In the genomic region with DNA sequence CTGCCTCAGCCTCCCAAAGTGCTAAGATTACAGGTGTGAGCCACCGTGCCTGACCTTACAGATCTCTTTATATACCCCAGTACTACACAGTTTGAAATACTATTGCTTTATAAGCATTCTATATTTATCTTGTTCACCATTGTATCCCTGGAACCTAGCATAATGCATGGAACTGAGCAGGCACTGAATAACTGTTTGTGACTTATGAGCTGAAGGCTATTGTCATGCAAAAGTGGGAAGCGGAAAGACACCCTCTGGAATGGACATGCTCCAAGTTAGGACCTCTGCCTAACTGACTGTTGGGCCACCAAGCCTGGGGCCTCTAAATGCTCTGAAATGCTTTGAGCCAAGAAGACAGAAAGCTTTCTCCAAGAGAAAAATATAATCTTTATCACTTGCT, we compare ENCODE assay signal across 37 cellular contexts. TPM values are rescaled to one million over a fixed set of nuclear protein-coding genes. Genes with fewer than 3 reads are reported as not detected.
DNase-seq lines count a peak whose midpoint lies in the region; ATAC-seq, FAIRE-seq and TF ChIP-seq lines count a peak whose summit lies in the region.
"Had no signal": no experiment of that assay in that cellular context is flagged by ENCODE, and none has a peak within 500 bp of the region (broad histone marks: within the 10 kb centered on the region; RNA-seq: fewer than 3 reads in every experiment).

No MANE protein-coding gene starts in this region.

- POLR2A ChIA-PET in HepG2 (lab: Yijun Ruan, JAX) = interaction anchor here (1.9 kb wide), 1 partner anchor 8 kb away, joined by 7 read pairs; a partner anchor contains a TSS
- POLR2A ChIA-PET in activated CD8-positive, alpha-beta T cell treated with anti-CD3 and anti-CD28 coated beads, Interleukin-2, amount 10 ng/mL, durations not matched to agents 7 days and 5 days (lab: Charles Lee) = interaction anchor here (1.2 to 2.4 kb wide), 3 partner anchors 8 to 14 kb away, joined by 3 to 9 read pairs (median 7); a partner anchor contains a TSS

- H3K27me3 Mint-ChIP-seq in memory B cell = no peaks in the 10 kb centered on the region
- no peaks in the 10 kb centered on the region for H3K27me3 Mint-ChIP-seq in activated CD8-positive, alpha-beta T cell treated with anti-CD3 and anti-CD28 coated beads, Interleukin-2, amount 10 ng/mL, durations not matched to agents 7 days and 5 days (ENCODE audit: low read depth)
- H3K27me3 Mint-ChIP-seq: B cell; CD4-positive, alpha-beta memory T cell; CD4-positive, alpha-beta T cell; CD4-positive, CD25-positive, alpha-beta regulatory T cell; CD8-positive, alpha-beta memory T cell had no signal

- H3K36me3 ChIP-seq in HepG2 (replicated peaks in 1 of 2; ENCODE audit: control insufficient read depth in 1 of 2, insufficient read depth in 2 of 2, low read length in 2 of 2) (peaks cover 13 to 55% of the 10 kb centered on the region in 2 experiments), right lobe of liver (peaks cover 2 to 45% (median 23%) of the 10 kb centered on the region in 4 donors), HAP-1 (replicated peaks) (peaks cover 42% of the 10 kb centered on the region), mammary epithelial cell (ENCODE audit: insufficient read depth, low read length) (peaks cover 15% of the 10 kb centered on the region)

- no peak overlapping the region for H3K4me3 Mint-ChIP-seq in memory B cell
- no peak overlapping the region for H3K4me3 Mint-ChIP-seq in activated CD8-positive, alpha-beta T cell treated with anti-CD3 and anti-CD28 coated beads, Interleukin-2, amount 10 ng/mL, durations not matched to agents 7 days and 5 days
- H3K4me3 Mint-ChIP-seq: B cell; CD14-positive monocyte; CD4-positive, alpha-beta memory T cell; CD4-positive, alpha-beta T cell; CD4-positive, CD25-positive, alpha-beta regulatory T cell; CD8-positive, alpha-beta memory T cell; CD8-positive, alpha-beta T cell had no signal

- dilution Hi-C loops in mammary epithelial cell (cut with HindIII; ENCODE audit: low sequenced_read_pairs) = loop anchor here (5.0 kb wide), 2 partner anchors 33 to 47 kb away; a partner anchor contains a TSS

- intact Hi-C loops in HepG2 (cut with micrococcal nuclease; ENCODE audit: unreplicated experiment) (no loop called here), right lobe of liver (cut with DNase I) (no loop called here), mammary epithelial cell (cut with micrococcal nuclease) (no loop called here)

- CTCF ChIA-PET in HepG2 (lab: Yijun Ruan, JAX; ENCODE audit: low intra/inter-chr PET ratio, low total read pairs) (no interaction called here), mammary epithelial cell (lab: Charles Lee; ENCODE audit: low non-redundant PET) (no interaction called here)
- CTCF ChIA-PET in activated CD8-positive, alpha-beta T cell treated with anti-CD3 and anti-CD28 coated beads, Interleukin-2, amount 10 ng/mL, durations not matched to agents 7 days and 5 days (lab: Charles Lee) = interaction anchor here (1.1 to 1.9 kb wide), 2 partner anchors 52 to 72 kb away, joined by 3 to 4 read pairs; no protein-coding TSS in a partner anchor

- TF ChIP-seq EP300 in HepG2 (IDR thresholded peaks at IDR 0.05; ENCODE audit: low read depth in 2 of 2, low read length in 2 of 2) = no peak
- TF ChIP-seq EP300 in HepG2 (CRISPR knock-in tag; IDR thresholded peaks at IDR 0.05; ENCODE audit: borderline replicate concordance) = no peak

- H3K4me3 ChIP-seq in HepG2 (replicated peaks in 1 of 3; ENCODE audit: insufficient read depth in 1 of 3, low read depth in 2 of 3, low read length in 3 of 3) (no peak overlapping the region), right lobe of liver (no peak overlapping the region), HAP-1 (no peak overlapping the region), mammary epithelial cell (replicated peaks in 1 of 3; ENCODE audit: insufficient read depth in 1 of 3, low read depth in 2 of 3, low read length in 3 of 3) (no peak overlapping the region)
- H3K4me3 ChIP-seq: A549; BLaER1; BLaER1 treated with 17β-estradiol and CSF1 and Interleukin-3, amounts not matched to agents 10 nM and 100 nM had no signal

- H3K9ac ChIP-seq in HepG2 (ENCODE audit: insufficient read depth, low read depth, low read length) (no peak overlapping the region), mammary epithelial cell (ENCODE audit: insufficient read depth, low read length) (no peak overlapping the region)
- H3K9ac ChIP-seq: BLaER1; BLaER1 treated with 17β-estradiol and CSF1 and Interleukin-3, amounts not matched to agents 10 nM and 100 nM had no signal

- H3K27ac Mint-ChIP-seq in memory B cell = peak overlapping the region; percentile 8
- H3K27ac Mint-ChIP-seq in activated CD8-positive, alpha-beta T cell treated with anti-CD3 and anti-CD28 coated beads, Interleukin-2, amount 10 ng/mL, durations not matched to agents 7 days and 5 days = no peak overlapping the region
- H3K27ac Mint-ChIP-seq: B cell; CD4-positive, alpha-beta T cell; CD8-positive, alpha-beta memory T cell; CD8-positive, alpha-beta T cell had no signal

- no peaks in the 10 kb centered on the region for H3K9me3 Mint-ChIP-seq in memory B cell
- no peaks in the 10 kb centered on the region for H3K9me3 Mint-ChIP-seq in activated CD8-positive, alpha-beta T cell treated with anti-CD3 and anti-CD28 coated beads, Interleukin-2, amount 10 ng/mL, durations not matched to agents 7 days and 5 days (ENCODE audit: insufficient read depth)
- H3K9me3 Mint-ChIP-seq: CD14-positive monocyte; CD4-positive, alpha-beta memory T cell; CD4-positive, alpha-beta T cell; CD4-positive, CD25-positive, alpha-beta regulatory T cell; CD8-positive, alpha-beta memory T cell; CD8-positive, alpha-beta T cell had no signal

- no peak for TF ChIP-seq RAD21 in HepG2 (CRISPR knock-in tag; IDR thresholded peaks at IDR 0.05)

- no peak overlapping the region for H3K4me2 ChIP-seq in HepG2 (ENCODE audit: low read depth, low read length)
- H3K4me2 ChIP-seq in mammary epithelial cell (ENCODE audit: insufficient read depth, low read depth, low read length) = no peak overlapping the region
- H3K4me2 ChIP-seq: A549; BLaER1; BLaER1 treated with 17β-estradiol and CSF1 and Interleukin-3, amounts not matched to agents 10 nM and 100 nM had no signal

- peaks cover 4% of the 10 kb centered on the region for H3K4me1 Mint-ChIP-seq in memory B cell
- peaks cover under 1% of the 10 kb centered on the region for H3K4me1 Mint-ChIP-seq in activated CD8-positive, alpha-beta T cell treated with anti-CD3 and anti-CD28 coated beads, Interleukin-2, amount 10 ng/mL, durations not matched to agents 7 days and 5 days (ENCODE audit: low read depth)

- no TSS peak for BruUV-seq in HepG2 (replicated peaks; lab: Mats Ljungman, UMichigan)
- no TSS peak for BruUV-seq in mammary epithelial cell (replicated peaks; lab: Mats Ljungman, UMichigan)

- H4K20me1 ChIP-seq in HepG2 (ENCODE audit: insufficient read depth, low read length) (no peaks in the 10 kb centered on the region), mammary epithelial cell (ENCODE audit: insufficient read depth, low read length) (no peaks in the 10 kb centered on the region)

- no peaks in the 10 kb centered on the region for H3K27me3 ChIP-seq in HepG2 (ENCODE audit: control insufficient read depth in 1 of 2, insufficient read depth in 2 of 2, low read length in 2 of 2)
- H3K27me3 ChIP-seq in right lobe of liver = no peaks in the 10 kb centered on the region
- no peaks in the 10 kb centered on the region for H3K27me3 ChIP-seq in HAP-1 (ENCODE audit: low read depth)
- no peaks in the 10 kb centered on the region for H3K27me3 ChIP-seq in mammary epithelial cell (ENCODE audit: insufficient read depth, low read length)
- H3K27me3 ChIP-seq: BE2C; BLaER1; BLaER1 treated with 17β-estradiol and CSF1 and Interleukin-3, amounts not matched to agents 10 nM and 100 nM had no signal

- FAIRE-seq in HepG2 (lab: Jason Lieb, UNC) = no peak
- FAIRE-seq: A204.1, A549, D721Med had no signal

- H2AFZ ChIP-seq in HepG2 (ENCODE audit: low read length) (no peak overlapping the region), mammary epithelial cell (ENCODE audit: low read depth, low read length) (no peak overlapping the region)

- TF ChIP-seq POLR2A in HepG2 (IDR thresholded peaks at IDR 0.05; ENCODE audit: insufficient read depth in 1 of 2, low read depth in 2 of 2, low read length in 2 of 2) (no peak), right lobe of liver (IDR thresholded peaks at IDR 0.05) (no peak)

- in situ Hi-C loops in HepG2 (cut with HindIII; ENCODE audit: extremely low pct_ligation_motif_present, low pct_unique_long_range_greater_than_20kb) (no loop called here), HAP-1 (cut with MboI; ENCODE audit: low sequenced_read_pairs) (no loop called here), mammary epithelial cell (cut with MboI; ENCODE audit: low sequenced_read_pairs in 2 of 2) (no loop called here)

- H3K9me3 ChIP-seq in HepG2 (ENCODE audit: low read length) (no peaks in the 10 kb centered on the region), right lobe of liver (no peaks in the 10 kb centered on the region), HAP-1 (no peaks in the 10 kb centered on the region), mammary epithelial cell (replicated peaks; ENCODE audit: insufficient read depth, low read length) (no peaks in the 10 kb centered on the region)
- H3K9me3 ChIP-seq: A549; BE2C; BLaER1; BLaER1 treated with 17β-estradiol and CSF1 and Interleukin-3, amounts not matched to agents 10 nM and 100 nM; Caco-2 had no signal

- WGBS in HepG2 (ENCODE audit: low lambda C conversion rate) = 100% methylated on average over 2 of the region's 2 CpGs
- 100% methylated on average over 1 of the region's 2 CpGs for WGBS in right lobe of liver (ENCODE audit: insufficient coverage, low coverage, low lambda C conversion rate, missing lambda C conversion rate)
- 70% methylated on average over 2 of the region's 2 CpGs for WGBS in mammary epithelial cell (ENCODE audit: low coverage, missing lambda C conversion rate)

- H3K4me1 ChIP-seq in HepG2 (ENCODE audit: insufficient read depth, low read length) = peaks cover 17% of the 10 kb centered on the region
- H3K4me1 ChIP-seq in right lobe of liver = no peaks in the 10 kb centered on the region
- peaks cover 22% of the 10 kb centered on the region for H3K4me1 ChIP-seq in HAP-1
- H3K4me1 ChIP-seq in mammary epithelial cell (ENCODE audit: insufficient read depth, low read length) = peaks cover under 1% of the 10 kb centered on the region
- H3K4me1 ChIP-seq: A549, BE2C had no signal

- H3K79me2 ChIP-seq in HepG2 (ENCODE audit: insufficient read depth, low read length) (peaks cover 26% of the 10 kb centered on the region), mammary epithelial cell (ENCODE audit: insufficient read depth, low read length) (peaks cover 32% of the 10 kb centered on the region)

- ATAC-seq in HepG2 (no peak), right lobe of liver (no peak), memory B cell (ENCODE audit: low read depth) (no peak)
- no peak for ATAC-seq in activated CD8-positive, alpha-beta T cell treated with anti-CD3 and anti-CD28 coated beads, Interleukin-2, amount 10 ng/mL, durations not matched to agents 7 days and 5 days
- ATAC-seq: A549; CD8-positive, alpha-beta T cell had no signal

- peaks cover 16% of the 10 kb centered on the region for H3K36me3 Mint-ChIP-seq in memory B cell
- H3K36me3 Mint-ChIP-seq in activated CD8-positive, alpha-beta T cell treated with anti-CD3 and anti-CD28 coated beads, Interleukin-2, amount 10 ng/mL, durations not matched to agents 7 days and 5 days (ENCODE audit: low read depth) = peaks cover 31% of the 10 kb centered on the region

- DNase-seq in HepG2 (ENCODE audit: low spot score) (no peak), right lobe of liver (no peak), HAP-1 (ENCODE audit: low spot score in 2 of 2) (peak; percentile 74 to 92), memory B cell (ENCODE audit: low spot score in 2 of 2) (no peak), mesenteric fat pad (ENCODE audit: low spot score) (peak; percentile 4), medulla oblongata (ENCODE audit: extremely low spot score) (no peak), mammary epithelial cell (no peak)
- no peak for DNase-seq in activated CD8-positive, alpha-beta T cell treated with anti-CD3 and anti-CD28 coated beads, Interleukin-2, amount 10 ng/mL, durations not matched to agents 7 days and 5 days
- DNase-seq: 8988T; ACHN; AML-193; BE2C; C1 segment of cervical spinal cord; Caco-2; Calu3; CD4-positive, alpha-beta memory T cell; CD4-positive, alpha-beta T cell; CD4-positive, CD25-positive, alpha-beta regulatory T cell; CD8-positive, alpha-beta memory T cell; CD8-positive, alpha-beta T cell; COR-L47; DMS 273 treated with DMSO at 0.1 percent for 48 hours; DMS153; DMS53; DMS79; DMS79 treated with DMSO at 0.1 percent for 48 hours; DND-41; EL had no signal

- no peak for TF ChIP-seq CTCF in HepG2 (CRISPR knock-in tag; IDR thresholded peaks at IDR 0.05)
- TF ChIP-seq CTCF in right lobe of liver (IDR thresholded peaks at IDR 0.05) = no peak
- TF ChIP-seq CTCF in mammary epithelial cell (conservative IDR thresholded peaks at IDR 0.05 in 1 of 2, IDR thresholded peaks at IDR 0.05 in 1 of 2; ENCODE audit: extremely low read depth in 1 of 2, insufficient read depth in 1 of 2, low read depth in 1 of 2, low read length in 2 of 2) = no peak

- H3K27ac ChIP-seq in HepG2 (ENCODE audit: extremely low read length, insufficient read depth, low read length) (no peak overlapping the region), right lobe of liver (no peak overlapping the region), mammary epithelial cell (ENCODE audit: insufficient read depth, low read depth, low read length) (no peak overlapping the region)
- H3K27ac ChIP-seq: 22Rv1; A549; BLaER1; BLaER1 treated with 17β-estradiol and CSF1 and Interleukin-3, amounts not matched to agents 10 nM and 100 nM; C4-2B had no signal

RNA-seq across cellular contexts. Expression of a gene that starts 8.1 kb away (rescaled TPM):
- total RNA-seq in HepG2 (2016; rRNA removed; fragmentation: Illumina TruSeq; extraction: Trizol) (51.9 and 53.6 TPM in 2 replicates), right lobe of liver (10 to 100 TPM; 24.4 to 37.0 (median 29.0) TPM), mesenteric fat pad (70.0 TPM), mammary epithelial cell (100 to 1,000 TPM in 1 of 2 donors, 10 to 100 TPM in 1; 76.7 to 103 TPM)
- total RNA-seq in HepG2 (2016; cell fraction: cytosol; rRNA removed; fragmentation: Illumina TruSeq; extraction: Trizol; ENCODE audit: low read depth) = 8.7 and 10.1 TPM in 2 replicates
- 44.9 and 54.0 TPM in 2 replicates for total RNA-seq in HepG2 (2016; cell fraction: insoluble cytoplasmic fraction; rRNA removed; fragmentation: Illumina TruSeq; extraction: Trizol)
- 22.7 and 23.9 TPM in 2 replicates for total RNA-seq in HepG2 (2016; cell fraction: membrane; rRNA removed; fragmentation: Illumina TruSeq; extraction: Trizol)
- total RNA-seq in HepG2 (2016; cell fraction: nucleus; rRNA removed; fragmentation: Illumina TruSeq; extraction: Trizol) = 37.9 and 43.3 TPM in 2 replicates
- polyA plus RNA-seq in HepG2 (2011; rRNA removed) (48.1 and 64.1 TPM in 2 replicates), mammary epithelial cell (54.8 TPM)
- 44.5 and 50.8 TPM in 2 replicates for polyA plus RNA-seq in HepG2 (2011; cell fraction: cytosol; rRNA removed)
- polyA plus RNA-seq in HepG2 (2011; cell fraction: nucleus; rRNA removed) = 63.0 and 69.0 TPM in 2 replicates
- polyA plus RNA-seq in HepG2 (2012) = 28.1 and 28.9 TPM in 2 replicates
- polyA plus RNA-seq in HepG2 (2016; cell fraction: cytosol; fragmentation: Illumina TruSeq; extraction: Trizol; ENCODE audit: low read depth) = 5.9 and 6.3 TPM in 2 replicates
- polyA plus RNA-seq in HepG2 (2016; cell fraction: insoluble cytoplasmic fraction; fragmentation: Illumina TruSeq; extraction: Trizol; ENCODE audit: low read depth) = 40.8 and 53.0 TPM in 2 replicates
- polyA plus RNA-seq in HepG2 (2016; cell fraction: membrane; fragmentation: Illumina TruSeq; extraction: Trizol; ENCODE audit: low read depth) = 13.1 and 15.2 TPM in 2 replicates
- polyA plus RNA-seq in HepG2 (2016; cell fraction: nucleus; fragmentation: Illumina TruSeq; extraction: Trizol; ENCODE audit: insufficient read depth, low read depth) = 60.2 and 64.7 TPM in 2 replicates
- polyA minus RNA-seq in HepG2 (2011; rRNA and poly(A)+ RNA removed; ENCODE audit: low replicate concordance) = 54.6 and 133 TPM in 2 replicates
- 44.0 and 45.3 TPM in 2 replicates for polyA minus RNA-seq in HepG2 (2011; cell fraction: cytosol; rRNA and poly(A)+ RNA removed)
- 36.3 and 42.6 TPM in 2 replicates for polyA minus RNA-seq in HepG2 (2011; cell fraction: nucleus; rRNA and poly(A)+ RNA removed)
- 10 to 100 TPM; 32.6 to 33.9 TPM for total RNA-seq in activated CD8-positive, alpha-beta T cell treated with anti-CD3 and anti-CD28 coated beads, Interleukin-2, amount 10 ng/mL, durations not matched to agents 7 days and 5 days
- polyA minus RNA-seq in mammary epithelial cell = 56.1 TPM

RNA-seq across cellular contexts. Expression of a gene that starts 8.2 kb away (rescaled TPM):
- total RNA-seq in HepG2 (2016; rRNA removed; fragmentation: Illumina TruSeq; extraction: Trizol) (556 and 776 TPM in 2 replicates), right lobe of liver (100 to 1,000 TPM in 2 of 6 experiments, 10 to 100 TPM in 4; 71.6 to 244 (median 90.4) TPM), mesenteric fat pad (255 TPM), mammary epithelial cell (100 to 1,000 TPM; 233 to 275 TPM)
- 326 and 342 TPM in 2 replicates for total RNA-seq in HepG2 (2016; cell fraction: cytosol; rRNA removed; fragmentation: Illumina TruSeq; extraction: Trizol; ENCODE audit: low read depth)
- total RNA-seq in HepG2 (2016; cell fraction: insoluble cytoplasmic fraction; rRNA removed; fragmentation: Illumina TruSeq; extraction: Trizol) = 557 and 814 TPM in 2 replicates
- total RNA-seq in HepG2 (2016; cell fraction: membrane; rRNA removed; fragmentation: Illumina TruSeq; extraction: Trizol) = 684 and 739 TPM in 2 replicates
- total RNA-seq in HepG2 (2016; cell fraction: nucleus; rRNA removed; fragmentation: Illumina TruSeq; extraction: Trizol) = 202 and 207 TPM in 2 replicates
- polyA plus RNA-seq in HepG2 (2011; rRNA removed) (389 and 548 TPM in 2 replicates), mammary epithelial cell (677 TPM)
- 498 and 858 TPM in 2 replicates for polyA plus RNA-seq in HepG2 (2011; cell fraction: cytosol; rRNA removed)
- 97.1 and 129 TPM in 2 replicates for polyA plus RNA-seq in HepG2 (2011; cell fraction: nucleus; rRNA removed)
- 542 and 600 TPM in 2 replicates for polyA plus RNA-seq in HepG2 (2012)
- 372 and 389 TPM in 2 replicates for polyA plus RNA-seq in HepG2 (2016; cell fraction: cytosol; fragmentation: Illumina TruSeq; extraction: Trizol; ENCODE audit: low read depth)
- 673 and 752 TPM in 2 replicates for polyA plus RNA-seq in HepG2 (2016; cell fraction: insoluble cytoplasmic fraction; fragmentation: Illumina TruSeq; extraction: Trizol; ENCODE audit: low read depth)
- polyA plus RNA-seq in HepG2 (2016; cell fraction: membrane; fragmentation: Illumina TruSeq; extraction: Trizol; ENCODE audit: low read depth) = 615 and 634 TPM in 2 replicates
- 308 and 323 TPM in 2 replicates for polyA plus RNA-seq in HepG2 (2016; cell fraction: nucleus; fragmentation: Illumina TruSeq; extraction: Trizol; ENCODE audit: insufficient read depth, low read depth)
- polyA minus RNA-seq in HepG2 (2011; rRNA and poly(A)+ RNA removed; ENCODE audit: low replicate concordance) = 40.3 and 86.2 TPM in 2 replicates
- 75.1 and 87.3 TPM in 2 replicates for polyA minus RNA-seq in HepG2 (2011; cell fraction: cytosol; rRNA and poly(A)+ RNA removed)
- 50.6 and 82.3 TPM in 2 replicates for polyA minus RNA-seq in HepG2 (2011; cell fraction: nucleus; rRNA and poly(A)+ RNA removed)
- 100 to 1,000 TPM; 333 to 343 TPM for total RNA-seq in activated CD8-positive, alpha-beta T cell treated with anti-CD3 and anti-CD28 coated beads, Interleukin-2, amount 10 ng/mL, durations not matched to agents 7 days and 5 days
- polyA minus RNA-seq in mammary epithelial cell = 81.2 TPM

RNA-seq across cellular contexts. Expression of a gene that starts 45.3 kb away (rescaled TPM):
- total RNA-seq in HepG2 (2016; rRNA removed; fragmentation: Illumina TruSeq; extraction: Trizol) (23.5 and 27.1 TPM in 2 replicates), right lobe of liver (10 to 100 TPM in 5 of 6 experiments, 1 to 10 TPM in 1; 8.5 to 13.0 (median 12.2) TPM), mesenteric fat pad (28.1 TPM), mammary epithelial cell (10 to 100 TPM; 28.2 to 29.0 TPM)
- total RNA-seq in HepG2 (2016; cell fraction: cytosol; rRNA removed; fragmentation: Illumina TruSeq; extraction: Trizol; ENCODE audit: low read depth) = 1.7 and 2.5 TPM in 2 replicates
- 22.9 and 26.3 TPM in 2 replicates for total RNA-seq in HepG2 (2016; cell fraction: insoluble cytoplasmic fraction; rRNA removed; fragmentation: Illumina TruSeq; extraction: Trizol)
- 6.1 and 6.8 TPM in 2 replicates for total RNA-seq in HepG2 (2016; cell fraction: membrane; rRNA removed; fragmentation: Illumina TruSeq; extraction: Trizol)
- total RNA-seq in HepG2 (2016; cell fraction: nucleus; rRNA removed; fragmentation: Illumina TruSeq; extraction: Trizol) = 15.4 and 15.9 TPM in 2 replicates
- polyA plus RNA-seq in HepG2 (2011; rRNA removed) (21.5 and 24.0 TPM in 2 replicates), mammary epithelial cell (24.5 TPM)
- 27.6 and 30.4 TPM in 2 replicates for polyA plus RNA-seq in HepG2 (2011; cell fraction: cytosol; rRNA removed)
- 14.3 and 18.3 TPM in 2 replicates for polyA plus RNA-seq in HepG2 (2011; cell fraction: nucleus; rRNA removed)
- 15.8 and 20.3 TPM in 2 replicates for polyA plus RNA-seq in HepG2 (2012)
- 1.5 and 1.8 TPM in 2 replicates for polyA plus RNA-seq in HepG2 (2016; cell fraction: cytosol; fragmentation: Illumina TruSeq; extraction: Trizol; ENCODE audit: low read depth)
- polyA plus RNA-seq in HepG2 (2016; cell fraction: insoluble cytoplasmic fraction; fragmentation: Illumina TruSeq; extraction: Trizol; ENCODE audit: low read depth) = 18.9 and 21.3 TPM in 2 replicates
- polyA plus RNA-seq in HepG2 (2016; cell fraction: membrane; fragmentation: Illumina TruSeq; extraction: Trizol; ENCODE audit: low read depth) = 3.4 and 4.0 TPM in 2 replicates
- polyA plus RNA-seq in HepG2 (2016; cell fraction: nucleus; fragmentation: Illumina TruSeq; extraction: Trizol; ENCODE audit: insufficient read depth, low read depth) = 14.9 and 17.2 TPM in 2 replicates
- 146 and 163 TPM in 2 replicates for polyA minus RNA-seq in HepG2 (2011; rRNA and poly(A)+ RNA removed; ENCODE audit: low replicate concordance)
- polyA minus RNA-seq in HepG2 (2011; cell fraction: cytosol; rRNA and poly(A)+ RNA removed) = 15.6 and 17.8 TPM in 2 replicates
- polyA minus RNA-seq in HepG2 (2011; cell fraction: nucleus; rRNA and poly(A)+ RNA removed) = 21.8 and 25.9 TPM in 2 replicates
- 10 to 100 TPM; 22.3 to 22.5 TPM for total RNA-seq in activated CD8-positive, alpha-beta T cell treated with anti-CD3 and anti-CD28 coated beads, Interleukin-2, amount 10 ng/mL, durations not matched to agents 7 days and 5 days
- polyA minus RNA-seq in mammary epithelial cell = 96.1 TPM

RNA-seq across cellular contexts. Expression of a gene that starts 47.7 kb away (rescaled TPM):
- total RNA-seq in HepG2 (2016; rRNA removed; fragmentation: Illumina TruSeq; extraction: Trizol) (30.0 and 30.1 TPM in 2 replicates), right lobe of liver (1 to 10 TPM in 1 of 6 experiments, under 1 TPM in 5; 0.27 to 2.5 (median 0.70) TPM), mesenteric fat pad (not detected), mammary epithelial cell (10 to 100 TPM in 1 of 2 donors, 1 to 10 TPM in 1; 1.2 to 14.3 TPM)
- total RNA-seq in HepG2 (2016; cell fraction: cytosol; rRNA removed; fragmentation: Illumina TruSeq; extraction: Trizol; ENCODE audit: low read depth) = 6.0 and 6.4 TPM in 2 replicates
- total RNA-seq in HepG2 (2016; cell fraction: insoluble cytoplasmic fraction; rRNA removed; fragmentation: Illumina TruSeq; extraction: Trizol) = 25.4 and 26.8 TPM in 2 replicates
- total RNA-seq in HepG2 (2016; cell fraction: membrane; rRNA removed; fragmentation: Illumina TruSeq; extraction: Trizol) = 16.3 and 17.5 TPM in 2 replicates
- 30.2 and 34.5 TPM in 2 replicates for total RNA-seq in HepG2 (2016; cell fraction: nucleus; rRNA removed; fragmentation: Illumina TruSeq; extraction: Trizol)
- polyA plus RNA-seq in HepG2 (2011; rRNA removed) (8.1 and 10.2 TPM in 2 replicates), mammary epithelial cell (10.5 TPM)
- 3.9 and 7.1 TPM in 2 replicates for polyA plus RNA-seq in HepG2 (2011; cell fraction: cytosol; rRNA removed)
- polyA plus RNA-seq in HepG2 (2011; cell fraction: nucleus; rRNA removed) = 30.4 and 45.7 TPM in 2 replicates
- polyA plus RNA-seq in HepG2 (2012) = 4.8 and 8.9 TPM in 2 replicates
- 3.8 TPM in 2 replicates for polyA plus RNA-seq in HepG2 (2016; cell fraction: cytosol; fragmentation: Illumina TruSeq; extraction: Trizol; ENCODE audit: low read depth)
- polyA plus RNA-seq in HepG2 (2016; cell fraction: insoluble cytoplasmic fraction; fragmentation: Illumina TruSeq; extraction: Trizol; ENCODE audit: low read depth) = 26.5 and 31.7 TPM in 2 replicates
- 6.5 and 9.4 TPM in 2 replicates for polyA plus RNA-seq in HepG2 (2016; cell fraction: membrane; fragmentation: Illumina TruSeq; extraction: Trizol; ENCODE audit: low read depth)
- polyA plus RNA-seq in HepG2 (2016; cell fraction: nucleus; fragmentation: Illumina TruSeq; extraction: Trizol; ENCODE audit: insufficient read depth, low read depth) = 84.2 and 90.7 TPM in 2 replicates
- 10.8 and 28.0 TPM in 2 replicates for polyA minus RNA-seq in HepG2 (2011; rRNA and poly(A)+ RNA removed; ENCODE audit: low replicate concordance)
- 5.3 and 6.1 TPM in 2 replicates for polyA minus RNA-seq in HepG2 (2011; cell fraction: cytosol; rRNA and poly(A)+ RNA removed)
- polyA minus RNA-seq in HepG2 (2011; cell fraction: nucleus; rRNA and poly(A)+ RNA removed) = 8.3 and 15.1 TPM in 2 replicates
- 10 to 100 TPM; 59.3 to 63.9 TPM for total RNA-seq in activated CD8-positive, alpha-beta T cell treated with anti-CD3 and anti-CD28 coated beads, Interleukin-2, amount 10 ng/mL, durations not matched to agents 7 days and 5 days
- polyA minus RNA-seq in mammary epithelial cell = 17.6 TPM
- polyA plus RNA-seq: CD14-positive monocyte had no signal

Comparison
In these comparisons a context has a peak if more than half of its experiments do, and no peak if none do; other contexts are left out.
1. DNase-seq: peak in HAP-1 (2 of 2) and mesenteric fat pad (single experiment); none in HepG2 (single experiment), right lobe of liver (0 of 3), memory B cell (0 of 2), medulla oblongata (single experiment), activated CD8-positive, alpha-beta T cell treated with anti-CD3 and anti-CD28 coated beads, Interleukin-2, amount 10 ng/mL, durations not matched to agents 7 days and 5 days (single experiment) and mammary epithelial cell (single experiment).